9 cellular contexts compared by ENCODE assay signal in genomic region chr3:124584245-124584551, GRCh38.
DNase-seq lines count a peak whose midpoint lies in the region; ATAC-seq and TF ChIP-seq lines count a peak whose summit lies in the region.
"Had no signal": no experiment of that assay in that cellular context is flagged by ENCODE, and none has a peak within 500 bp of the region (broad histone marks: within the 10 kb centered on the region; RNA-seq: fewer than 3 reads in every experiment).

No MANE protein-coding gene starts in this region.

- peak overlapping the region in 3 of 4 donors; percentile 49 to 90 (median 84) for H3K4me3 Mint-ChIP-seq in IgD-negative memory B cell
- peak overlapping the region; percentile 76 for H3K4me3 Mint-ChIP-seq in neural progenitor cell

- H3K4me1 Mint-ChIP-seq in IgD-negative memory B cell, result peaks cover 10 to 15% (median 10%) of the 10 kb centered on the region in 3 donors
- peaks cover 37% of the 10 kb centered on the region for H3K4me1 Mint-ChIP-seq in neural progenitor cell

- H3K9me3 ChIP-seq in BE2C (no peaks in the 10 kb centered on the region), neural progenitor cell (ENCODE audit: low read depth) (no peaks in the 10 kb centered on the region)

- H3F3A ChIP-seq in neural progenitor cell (ENCODE audit: low read depth), result peaks cover 25% of the 10 kb centered on the region

- H3K36me3 Mint-ChIP-seq in IgD-negative memory B cell, result no peaks in the 10 kb centered on the region
- peaks cover 3% of the 10 kb centered on the region for H3K36me3 Mint-ChIP-seq in neural progenitor cell

- H3K36me3 ChIP-seq in BE2C (no peaks in the 10 kb centered on the region), neural progenitor cell (no peaks in the 10 kb centered on the region)

- peak overlapping the region; percentile 77 for H3K4me3 ChIP-seq in BE2C (ENCODE audit: low read depth, low read length)
- H3K4me3 ChIP-seq in neural progenitor cell, result peak overlapping the region; percentile 55

- H3K9me3 Mint-ChIP-seq in IgD-negative memory B cell, result no peaks in the 10 kb centered on the region
- H3K9me3 Mint-ChIP-seq in neural progenitor cell, result no peaks in the 10 kb centered on the region
- H3K9me3 Mint-ChIP-seq: activated naive CD4-positive, alpha-beta T cell treated with anti-CD3 and anti-CD28 coated beads, Interleukin-2, amount 50 U/mL, for 72 hours had no signal

- H3K27me3 Mint-ChIP-seq in IgD-negative memory B cell, result peaks cover 32% of the 10 kb centered on the region
- H3K27me3 Mint-ChIP-seq in neural progenitor cell (ENCODE audit: insufficient read depth, low read depth), result peaks cover 21% of the 10 kb centered on the region

- H3K27ac ChIP-seq in neural progenitor cell, result no peak overlapping the region

- no peak for TF ChIP-seq CTCF in BE2C (IDR thresholded peaks at IDR 0.05; ENCODE audit: low read depth, low read length)
- no peak for TF ChIP-seq CTCF in neural progenitor cell (IDR thresholded peaks at IDR 0.05)

- no peak for DNase-seq in BE2C
- peak; percentile 6 for DNase-seq in effector CD4-positive, alpha-beta T cell
- no peak for DNase-seq in neural progenitor cell (ENCODE audit: low spot score)
- no peak for DNase-seq in DMS114 treated with DMSO at 0.1 percent for 48 hours (lab: John Stamatoyannopoulos, UW; ENCODE audit: unreplicated experiment)
- DNase-seq in NCI-H748 (lab: John Stamatoyannopoulos, UW; ENCODE audit: unreplicated experiment), result no peak
- DNase-seq in NCI-H2227 treated with DMSO at 0.1 percent for 48 hours (lab: John Stamatoyannopoulos, UW), result no peak

- H2AFZ ChIP-seq in neural progenitor cell (replicated peaks), result no peak overlapping the region

- H3K4me2 ChIP-seq in neural progenitor cell, result peak overlapping the region; percentile 85

- peaks cover 29% of the 10 kb centered on the region for H4K20me1 ChIP-seq in neural progenitor cell (ENCODE audit: low read depth)

- no peak for ATAC-seq in HG03135 (IDR thresholded peaks at IDR 0.05; ENCODE audit: unreplicated experiment)

- H3K27me3 ChIP-seq in BE2C (no peaks in the 10 kb centered on the region), neural progenitor cell (peaks cover 67% of the 10 kb centered on the region)

- H3K79me2 ChIP-seq in neural progenitor cell (ENCODE audit: low read depth), result no peaks in the 10 kb centered on the region

- H3K27ac Mint-ChIP-seq in IgD-negative memory B cell, result no peak overlapping the region
- H3K27ac Mint-ChIP-seq in neural progenitor cell, result no peak overlapping the region

- no peak overlapping the region for H3K9ac ChIP-seq in neural progenitor cell

- H3K4me1 ChIP-seq in BE2C, result peaks cover 14% of the 10 kb centered on the region
- H3K4me1 ChIP-seq in neural progenitor cell, result peaks cover 24% of the 10 kb centered on the region
